Comparison of ENCODE assay signal across 23 cellular contexts in the genomic region with DNA sequence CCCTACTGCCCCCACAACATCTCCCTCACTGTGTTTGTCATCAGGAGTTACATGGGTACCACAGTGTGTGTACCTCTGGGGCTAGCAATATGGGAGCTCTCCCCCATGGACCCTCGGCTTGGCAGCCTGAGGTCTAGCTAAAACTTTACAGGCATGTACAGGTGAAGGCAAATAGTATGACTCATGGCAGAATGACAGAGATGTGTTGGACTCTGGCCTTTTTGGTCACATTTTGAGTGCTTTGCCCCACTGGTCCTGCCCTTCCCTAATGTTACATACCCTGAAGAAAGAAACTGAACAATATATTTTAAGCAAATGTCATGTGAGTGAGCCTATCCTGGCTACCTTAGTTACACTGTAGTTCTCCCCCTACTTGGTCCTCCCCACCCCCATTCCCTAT.
"Had no signal": no experiment of that assay in that cellular context is flagged by ENCODE, and none has a peak within 500 bp of the region (broad histone marks: within the 10 kb centered on the region; RNA-seq: fewer than 3 reads in every experiment).

No MANE protein-coding gene starts in this region.

- H3K4me1 ChIP-seq: breast epithelium had no signal

- ATAC-seq: activated CD4-positive, alpha-beta T cell treated with anti-CD3 and anti-CD28 coated beads for 36 hours; activated CD8-positive, alpha-beta T cell treated with anti-CD3 and anti-CD28 coated beads for 36 hours; activated T-cell treated with anti-CD3 and anti-CD28 coated beads, Interleukin-2, amount 50 U/mL, for 72 hours; Panc1; Right ventricle myocardium inferior had no signal

- H3K27me3 ChIP-seq: breast epithelium had no signal

- H3K9me3 ChIP-seq: breast epithelium had no signal

- DNase-seq: activated CD4-positive, alpha-beta T cell treated with anti-CD3 and anti-CD28 coated beads for 36 hours; activated CD8-positive, alpha-beta memory T cell treated with anti-CD3 and anti-CD28 coated beads, Interleukin-2, amount 50 U/mL, for 4 hours; activated CD8-positive, alpha-beta T cell treated with anti-CD3 and anti-CD28 coated beads for 36 hours; activated naive CD4-positive, alpha-beta T cell treated with anti-CD3 and anti-CD28 coated beads, Interleukin-2, amount 50 U/mL, for 16 hours; activated naive CD8-positive, alpha-beta T cell treated with anti-CD3 and anti-CD28 coated beads, Interleukin-2, amount 10 ng/mL, durations not matched to agents 7 days and 5 days; activated T-cell treated with anti-CD3 and anti-CD28 coated beads, Interleukin-2, amount 50 U/mL, for 72 hours; aorta; central memory CD4-positive, alpha-beta T cell; KG1; NCI-H1092; NCI-H1417; NCI-H1930; NCI-H2171; NCI-H2227 treated with DMSO at 0.1 percent for 48 hours; NCI-H526 treated with DMSO at 0.1 percent for 48 hours; NCI-H82; RPMI8226; T-helper 1 cell; WERI-Rb-1 had no signal

- H3K4me3 ChIP-seq: breast epithelium, SK-N-MC had no signal

- H3K27ac ChIP-seq: breast epithelium, SK-N-MC, WERI-Rb-1 had no signal

- H3K36me3 ChIP-seq: breast epithelium, WERI-Rb-1 had no signal
